33 cellular contexts compared by ENCODE assay signal in genomic region chr12:99135376-99135775, GRCh38.
"Had no signal": no experiment of that assay in that cellular context is flagged by ENCODE, and none has a peak within 500 bp of the region (broad histone marks: within the 10 kb centered on the region; RNA-seq: fewer than 3 reads in every experiment).

No MANE protein-coding gene starts in this region.

- H3K4me3 Mint-ChIP-seq: activated CD4-positive, alpha-beta memory T cell treated with anti-CD3 and anti-CD28 coated beads for 36 hours; activated CD4-positive, alpha-beta T cell treated with anti-CD3 and anti-CD28 coated beads for 36 hours; activated CD4-positive, alpha-beta T cell treated with anti-CD3 and anti-CD28 coated beads, Interleukin-2, amount 10 ng/mL, durations not matched to agents 24 days and 14 days; activated CD8-positive, alpha-beta memory T cell treated with anti-CD3 and anti-CD28 coated beads, Interleukin-2, amount 10 ng/mL, durations not matched to agents 7 days and 5 days; activated CD8-positive, alpha-beta T cell treated with anti-CD3 and anti-CD28 coated beads, Interleukin-2, amount 10 ng/mL, durations not matched to agents 7 days and 5 days; activated naive CD4-positive, alpha-beta T cell treated with anti-CD3 and anti-CD28 coated beads for 36 hours; activated naive CD4-positive, alpha-beta T cell treated with anti-CD3 and anti-CD28 coated beads, Interleukin-2, amount 50 U/mL, for 24 hours; activated naive CD8-positive, alpha-beta T cell treated with anti-CD3 and anti-CD28 coated beads for 36 hours; activated naive CD8-positive, alpha-beta T cell treated with anti-CD3 and anti-CD28 coated beads, Interleukin-2, amount 50 U/mL, for 24 hours; activated T-helper 1 cell treated with anti-CD3 and anti-CD28 coated beads, Interleukin-12 subunit alpha, Interleukin-12 subunit beta, Interleukin-2, Interleukin-4 antibody, amounts not matched to agents 30 ng/mL and 10 ng/mL and 1 ng/mL, durations not matched to agents 14 hours and 24 hours and 36 hours; central memory CD8-positive, alpha-beta T cell had no signal

- H3K4me3 ChIP-seq: adrenal gland, body of pancreas, breast epithelium, cardiac muscle cell, coronary artery, gastrocnemius medialis, heart left ventricle had no signal

- DNase-seq: activated CD4-positive, alpha-beta memory T cell treated with anti-CD3 and anti-CD28 coated beads for 36 hours; activated CD4-positive, alpha-beta T cell treated with anti-CD3 and anti-CD28 coated beads for 36 hours; activated CD4-positive, alpha-beta T cell treated with anti-CD3 and anti-CD28 coated beads, Interleukin-2, amount 10 ng/mL, durations not matched to agents 24 days and 14 days; activated CD4-positive, CD25-positive, alpha-beta regulatory T cell; activated CD4-positive, CD25-positive, alpha-beta regulatory T cell treated with anti-CD3 and anti-CD28 coated beads, Interleukin-2, amount 50 U/mL, for 72 hours; activated CD8-positive, alpha-beta memory T cell treated with anti-CD3 and anti-CD28 coated beads, Interleukin-2, amount 10 ng/mL, durations not matched to agents 7 days and 5 days; activated CD8-positive, alpha-beta memory T cell treated with anti-CD3 and anti-CD28 coated beads, Interleukin-2, amount 50 U/mL, for 4 hours; activated CD8-positive, alpha-beta T cell treated with anti-CD3 and anti-CD28 coated beads, Interleukin-2, amount 10 ng/mL, durations not matched to agents 7 days and 5 days; activated effector memory CD4-positive, alpha-beta T cell treated with anti-CD3 and anti-CD28 coated beads, Interleukin-2, amount 50 U/mL, for 16 hours; activated naive CD4-positive, alpha-beta T cell treated with anti-CD3 and anti-CD28 coated beads for 36 hours; activated naive CD8-positive, alpha-beta T cell treated with anti-CD3 and anti-CD28 coated beads for 36 hours; activated naive CD8-positive, alpha-beta T cell treated with anti-CD3 and anti-CD28 coated beads, Interleukin-2, amount 50 U/mL, for 24 hours; activated T-cell treated with anti-CD3 and anti-CD28 coated beads, Interleukin-2, amount 50 U/mL, for 1 hour; activated T-cell treated with anti-CD3 and anti-CD28 coated beads, Interleukin-2, amount 50 U/mL, for 48 hours; adrenal gland; amygdala; aorta; body of pancreas; dermis blood vessel endothelial cell; effector CD8-positive, alpha-beta T cell; foreskin fibroblast; gastrocnemius medialis; glutamatergic neuron; heart left ventricle; T-helper 2 cell had no signal

- H3K36me3 ChIP-seq: adrenal gland, breast epithelium, cardiac muscle cell, gastrocnemius medialis, heart left ventricle had no signal

- H3K27ac ChIP-seq: adrenal gland, body of pancreas, breast epithelium, cardiac muscle cell, coronary artery, epithelial cell of prostate, gastrocnemius medialis, heart left ventricle had no signal

- H3K27me3 Mint-ChIP-seq: activated CD4-positive, alpha-beta memory T cell treated with anti-CD3 and anti-CD28 coated beads for 36 hours; activated CD4-positive, alpha-beta T cell treated with anti-CD3 and anti-CD28 coated beads for 36 hours; activated CD4-positive, alpha-beta T cell treated with anti-CD3 and anti-CD28 coated beads, Interleukin-2, amount 10 ng/mL, durations not matched to agents 24 days and 14 days; activated CD8-positive, alpha-beta memory T cell treated with anti-CD3 and anti-CD28 coated beads, Interleukin-2, amount 10 ng/mL, durations not matched to agents 7 days and 5 days; activated naive CD4-positive, alpha-beta T cell treated with anti-CD3 and anti-CD28 coated beads, Interleukin-2, amount 50 U/mL, for 24 hours; activated naive CD8-positive, alpha-beta T cell treated with anti-CD3 and anti-CD28 coated beads for 36 hours; activated naive CD8-positive, alpha-beta T cell treated with anti-CD3 and anti-CD28 coated beads, Interleukin-2, amount 50 U/mL, for 24 hours; central memory CD8-positive, alpha-beta T cell had no signal

- H3K4me1 ChIP-seq: adrenal gland, breast epithelium, gastrocnemius medialis had no signal

- H3K27me3 ChIP-seq: adrenal gland, body of pancreas, breast epithelium, cardiac muscle cell, gastrocnemius medialis, heart left ventricle had no signal

- H3K4me1 Mint-ChIP-seq: activated CD4-positive, alpha-beta T cell treated with anti-CD3 and anti-CD28 coated beads for 36 hours; activated CD4-positive, alpha-beta T cell treated with anti-CD3 and anti-CD28 coated beads, Interleukin-2, amount 10 ng/mL, durations not matched to agents 24 days and 14 days; activated CD8-positive, alpha-beta memory T cell treated with anti-CD3 and anti-CD28 coated beads, Interleukin-2, amount 10 ng/mL, durations not matched to agents 7 days and 5 days; activated naive CD4-positive, alpha-beta T cell treated with anti-CD3 and anti-CD28 coated beads, Interleukin-2, amount 50 U/mL, for 24 hours; activated naive CD8-positive, alpha-beta T cell treated with anti-CD3 and anti-CD28 coated beads for 36 hours; activated naive CD8-positive, alpha-beta T cell treated with anti-CD3 and anti-CD28 coated beads, Interleukin-2, amount 50 U/mL, for 24 hours; central memory CD8-positive, alpha-beta T cell had no signal

- H3K9me3 ChIP-seq: adrenal gland, body of pancreas, breast epithelium, gastrocnemius medialis, heart left ventricle had no signal

- ATAC-seq: activated CD4-positive, alpha-beta T cell treated with anti-CD3 and anti-CD28 coated beads for 36 hours; activated CD8-positive, alpha-beta memory T cell treated with anti-CD3 and anti-CD28 coated beads, Interleukin-2, amount 10 ng/mL, durations not matched to agents 7 days and 5 days; activated CD8-positive, alpha-beta T cell treated with anti-CD3 and anti-CD28 coated beads, Interleukin-2, amount 10 ng/mL, durations not matched to agents 7 days and 5 days; activated naive CD8-positive, alpha-beta T cell treated with anti-CD3 and anti-CD28 coated beads, Interleukin-2, amount 50 U/mL, for 24 hours; body of pancreas; gastrocnemius medialis; heart left ventricle had no signal

- H3K27ac Mint-ChIP-seq: activated CD4-positive, alpha-beta memory T cell treated with anti-CD3 and anti-CD28 coated beads for 36 hours; activated CD4-positive, alpha-beta T cell treated with anti-CD3 and anti-CD28 coated beads for 36 hours; activated CD4-positive, alpha-beta T cell treated with anti-CD3 and anti-CD28 coated beads, Interleukin-2, amount 10 ng/mL, durations not matched to agents 24 days and 14 days; activated CD8-positive, alpha-beta memory T cell treated with anti-CD3 and anti-CD28 coated beads, Interleukin-2, amount 10 ng/mL, durations not matched to agents 7 days and 5 days; activated CD8-positive, alpha-beta T cell treated with anti-CD3 and anti-CD28 coated beads, Interleukin-2, amount 10 ng/mL, durations not matched to agents 7 days and 5 days; activated naive CD4-positive, alpha-beta T cell treated with anti-CD3 and anti-CD28 coated beads for 36 hours; activated naive CD4-positive, alpha-beta T cell treated with anti-CD3 and anti-CD28 coated beads, Interleukin-2, amount 50 U/mL, for 24 hours; activated naive CD8-positive, alpha-beta T cell treated with anti-CD3 and anti-CD28 coated beads for 36 hours; activated naive CD8-positive, alpha-beta T cell treated with anti-CD3 and anti-CD28 coated beads, Interleukin-2, amount 50 U/mL, for 24 hours; activated T-helper 1 cell treated with anti-CD3 and anti-CD28 coated beads, Interleukin-12 subunit alpha, Interleukin-12 subunit beta, Interleukin-2, Interleukin-4 antibody, amounts not matched to agents 30 ng/mL and 10 ng/mL and 1 ng/mL, durations not matched to agents 14 hours and 24 hours and 36 hours; activated T-helper 2 cell treated with anti-CD3 and anti-CD28 coated beads, Interferon-gamma antibody, Interleukin-2, Interleukin-4, amounts not matched to agents 10 μg/mL and 5 μg/mL and 100 μg/mL, durations not matched to agents 14 hours and 24 hours and 36 hours had no signal

- H3K9me3 Mint-ChIP-seq: activated CD4-positive, alpha-beta memory T cell treated with anti-CD3 and anti-CD28 coated beads for 36 hours; activated CD4-positive, alpha-beta T cell treated with anti-CD3 and anti-CD28 coated beads, Interleukin-2, amount 10 ng/mL, durations not matched to agents 24 days and 14 days; activated naive CD4-positive, alpha-beta T cell treated with anti-CD3 and anti-CD28 coated beads for 36 hours; activated naive CD8-positive, alpha-beta T cell treated with anti-CD3 and anti-CD28 coated beads, Interleukin-2, amount 50 U/mL, for 24 hours; activated T-helper 1 cell treated with anti-CD3 and anti-CD28 coated beads, Interleukin-12 subunit alpha, Interleukin-12 subunit beta, Interleukin-2, Interleukin-4 antibody, amounts not matched to agents 30 ng/mL and 10 ng/mL and 1 ng/mL, durations not matched to agents 14 hours and 24 hours and 36 hours; activated T-helper 2 cell treated with anti-CD3 and anti-CD28 coated beads, Interferon-gamma antibody, Interleukin-2, Interleukin-4, amounts not matched to agents 10 μg/mL and 5 μg/mL and 100 μg/mL, durations not matched to agents 14 hours and 24 hours and 36 hours had no signal

- H3K36me3 Mint-ChIP-seq: activated CD4-positive, alpha-beta memory T cell treated with anti-CD3 and anti-CD28 coated beads for 36 hours; activated CD8-positive, alpha-beta memory T cell treated with anti-CD3 and anti-CD28 coated beads, Interleukin-2, amount 10 ng/mL, durations not matched to agents 7 days and 5 days; activated naive CD4-positive, alpha-beta T cell treated with anti-CD3 and anti-CD28 coated beads, Interleukin-2, amount 50 U/mL, for 24 hours; activated naive CD8-positive, alpha-beta T cell treated with anti-CD3 and anti-CD28 coated beads for 36 hours had no signal
